27 cellular contexts compared by ENCODE assay signal in genomic region chr19:13812544-13812943, GRCh38.
"Had no signal": no experiment of that assay in that cellular context is flagged by ENCODE, and none has a peak within 500 bp of the region (broad histone marks: within the 10 kb centered on the region; RNA-seq: fewer than 3 reads in every experiment).

No MANE protein-coding gene starts in this region.

- H3K9me3 ChIP-seq: adrenal gland, body of pancreas, esophagus squamous epithelium, gastroesophageal sphincter had no signal

- H3K27me3 ChIP-seq: adrenal gland, body of pancreas, esophagus squamous epithelium, gastroesophageal sphincter had no signal

- H3K4me1 ChIP-seq: adrenal gland had no signal

- ATAC-seq: activated CD4-positive, CD25-positive, alpha-beta regulatory T cell treated with anti-CD3 and anti-CD28 coated beads, Interleukin-2, amount 50 U/mL, for 24 hours; activated CD8-positive, alpha-beta T cell treated with anti-CD3 and anti-CD28 coated beads for 36 hours; activated naive CD8-positive, alpha-beta T cell treated with anti-CD3 and anti-CD28 coated beads, Interleukin-2, amount 50 U/mL, for 24 hours; activated T-cell treated with anti-CD3 and anti-CD28 coated beads, Interleukin-2, amount 50 U/mL, for 4 hours; body of pancreas; effector memory CD8-positive, alpha-beta T cell; gastroesophageal sphincter had no signal

- H3K4me3 ChIP-seq: adrenal gland, body of pancreas, esophagus squamous epithelium, gastroesophageal sphincter had no signal

- H3K27ac ChIP-seq: adrenal gland, body of pancreas, epithelial cell of prostate, esophagus squamous epithelium, gastroesophageal sphincter, VCaP had no signal

- DNase-seq: activated B cell treated with CpG ODN at 0.5 μM for 24 hours; activated CD4-positive, alpha-beta T cell treated with anti-CD3 and anti-CD28 coated beads for 48 hours; activated CD4-positive, alpha-beta T cell treated with anti-CD3 and anti-CD28 coated beads, Interleukin-2, amount 50 U/mL, for 1 hour; activated CD4-positive, alpha-beta T cell treated with anti-CD3 and anti-CD28 coated beads, Interleukin-2, amount 50 U/mL, for 48 hours; activated CD8-positive, alpha-beta memory T cell treated with anti-CD3 and anti-CD28 coated beads for 24 hours; activated CD8-positive, alpha-beta T cell treated with anti-CD3 and anti-CD28 coated beads for 36 hours; activated effector memory CD4-positive, alpha-beta T cell treated with anti-CD3 and anti-CD28 coated beads, Interleukin-2, amount 50 U/mL, for 16 hours; activated naive CD4-positive, alpha-beta T cell treated with anti-CD3 and anti-CD28 coated beads for 36 hours; activated naive CD8-positive, alpha-beta T cell treated with anti-CD3 and anti-CD28 coated beads for 36 hours; activated naive CD8-positive, alpha-beta T cell treated with anti-CD3 and anti-CD28 coated beads, Interleukin-2, amount 50 U/mL, for 24 hours; activated T-cell treated with anti-CD3 and anti-CD28 coated beads, Interleukin-2, amount 50 U/mL, for 4 hours; adrenal gland; amygdala; aorta; body of pancreas; caudate nucleus; cortex of kidney; dermis blood vessel endothelial cell; effector CD4-positive, alpha-beta T cell; effector memory CD8-positive, alpha-beta T cell; esophagus squamous epithelium; foreskin melanocyte; T-helper 2 cell had no signal
